ENCODE assay signal across 18 cellular contexts in the genomic region with DNA sequence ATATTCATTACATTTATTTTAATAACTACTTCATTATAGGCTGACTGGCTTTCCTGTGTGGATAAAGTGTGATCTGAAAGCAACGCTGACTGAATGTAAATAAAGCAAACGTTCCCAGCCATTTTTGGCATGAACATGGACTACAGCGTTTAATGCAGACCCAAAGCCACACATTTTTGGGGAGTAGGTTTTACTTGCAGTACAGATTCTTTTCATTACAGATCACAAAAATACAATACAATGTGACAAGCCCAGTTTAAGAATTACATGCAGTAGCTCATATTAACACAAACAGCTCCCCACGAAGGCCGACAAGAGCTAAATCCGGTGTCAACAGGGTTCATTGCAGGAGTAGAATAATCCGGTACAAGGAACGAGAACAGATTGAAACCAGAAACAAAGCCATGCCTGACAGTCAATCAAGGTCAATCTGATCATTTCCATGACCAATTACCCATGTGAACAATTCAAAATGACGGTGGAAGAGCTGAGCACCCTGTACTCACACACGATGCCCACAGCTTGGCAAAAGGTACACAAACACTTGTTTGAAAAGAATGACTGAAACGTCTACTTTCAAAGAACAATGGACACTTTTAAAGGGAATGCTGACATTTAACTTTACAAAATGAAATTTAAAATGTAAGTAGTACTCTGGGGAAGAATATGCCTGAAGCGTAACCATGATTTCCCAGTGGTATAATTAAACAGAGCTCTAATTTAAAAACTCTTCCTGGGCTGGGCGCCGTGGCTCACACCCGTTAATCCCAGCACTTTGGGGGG. TPM values are rescaled to one million over a fixed set of nuclear protein-coding genes. Genes with fewer than 3 reads are reported as not detected.
DNase-seq lines count a peak whose midpoint lies in the region; ATAC-seq and TF ChIP-seq lines count a peak whose summit lies in the region.
"Had no signal": no experiment of that assay in that cellular context is flagged by ENCODE, and none has a peak within 500 bp of the region (broad histone marks: within the 10 kb centered on the region; RNA-seq: fewer than 3 reads in every experiment).

No MANE protein-coding gene starts in this region.

- H3K9me3 ChIP-seq in GM23248 (ENCODE audit: low read depth) = no peaks in the 10 kb centered on the region
- no peaks in the 10 kb centered on the region for H3K9me3 ChIP-seq in RWPE2 (ENCODE audit: severe bottlenecking)
- no peaks in the 10 kb centered on the region for H3K9me3 ChIP-seq in gastrocnemius medialis
- H3K9me3 ChIP-seq: mucosa of descending colon, SJCRH30 had no signal

- DNase-seq in GM23248 (no peak), RWPE2 (ENCODE audit: low spot score) (no peak), fibroblast of peridontal ligament (ENCODE audit: extremely low read depth) (peak; percentile 35), gastrocnemius medialis (no peak), NCI-H774 (lab: John Stamatoyannopoulos, UW) (no peak)
- DNase-seq in activated effector memory CD4-positive, alpha-beta T cell treated with anti-CD3 and anti-CD28 coated beads, Interleukin-2, amount 50 U/mL, for 16 hours = no peak
- DNase-seq: activated CD8-positive, alpha-beta memory T cell treated with anti-CD3 and anti-CD28 coated beads, Interleukin-2, amount 50 U/mL, for 48 hours; amygdala; C1 segment of cervical spinal cord; DND-41; mucosa of descending colon; NCI-H187 treated with DMSO at 0.1 percent for 48 hours; SJCRH30; stimulated activated CD4-positive, alpha-beta T cell treated with anti-CD3 and anti-CD28 coated beads, Interleukin-4, amount 100 ng/mL, for 4 hours; stimulated activated naive CD4-positive, alpha-beta T cell treated with Interleukin-2 at 50 U/mL for 16 hours had no signal

- intact Hi-C loops in gastrocnemius medialis (cut with DNase I; ENCODE audit: low total_unique reads) = loop anchor here (10.0 kb wide), 1 partner anchor 1168 kb away; the partner anchor contains the start of gene ADSS1

- H3K27me3 ChIP-seq in GM23248 (replicated peaks; ENCODE audit: insufficient read depth) (no peaks in the 10 kb centered on the region), RWPE2 (ENCODE audit: insufficient read depth, poor library complexity, severe bottlenecking) (no peaks in the 10 kb centered on the region), gastrocnemius medialis (no peaks in the 10 kb centered on the region)
- H3K27me3 ChIP-seq: SJCRH30 had no signal

- peaks cover 74% of the 10 kb centered on the region for H3K79me2 ChIP-seq in GM23248 (ENCODE audit: insufficient read depth)

- ATAC-seq in RWPE2 (ENCODE audit: low read depth) (no peak), gastrocnemius medialis (no peak), GM21723 (IDR thresholded peaks at IDR 0.05; ENCODE audit: unreplicated experiment) (no peak), HG02763 (IDR thresholded peaks at IDR 0.05; ENCODE audit: unreplicated experiment) (no peak)
- ATAC-seq: mucosa of descending colon had no signal

- 61% methylated on average over 15 of the region's 15 CpGs for WGBS in GM23248 (ENCODE audit: low coverage in 1 of 2, low lambda C conversion rate in 2 of 2, missing lambda C conversion rate in 2 of 2), 2 experiments

- H3K9ac ChIP-seq in GM23248 = peak overlapping the region; percentile 24; the same call in 1 of the 2 replicates

- H4K20me1 ChIP-seq in GM23248 (ENCODE audit: insufficient read depth) = no peaks in the 10 kb centered on the region

- H3K4me1 ChIP-seq in GM23248 (ENCODE audit: insufficient read depth) (peaks cover 34% of the 10 kb centered on the region), RWPE2 (ENCODE audit: insufficient read depth, poor library complexity, severe bottlenecking) (peaks cover 26% of the 10 kb centered on the region), gastrocnemius medialis (peaks cover 79 to 86% of the 10 kb centered on the region in 2 donors)

- TF ChIP-seq POLR2A in gastrocnemius medialis (IDR thresholded peaks at IDR 0.05) = no peak

- peak overlapping the region; percentile 87 for H3K27ac ChIP-seq in GM23248
- peak overlapping the region; percentile 10 for H3K27ac ChIP-seq in RWPE2 (ENCODE audit: poor library complexity, severe bottlenecking)
- peak overlapping the region; percentile 65 to 97 (median 80) for H3K27ac ChIP-seq in gastrocnemius medialis
- H3K27ac ChIP-seq: HL-60 had no signal

- in situ Hi-C loops in GM23248 (cut with MboI) = no loop called here
- in situ Hi-C loops in gastrocnemius medialis (cut with MboI; ENCODE audit: low sequenced_read_pairs in 4 of 4) = loop anchor here in 1 of 4 donors (25.0 kb wide), 1 partner anchor 355 kb away; a partner anchor contains a TSS

- H3F3A ChIP-seq in GM23248 (ENCODE audit: insufficient read depth) = peaks cover 62% of the 10 kb centered on the region

- H3K36me3 ChIP-seq in GM23248 (ENCODE audit: low read depth) (peaks cover 23% of the 10 kb centered on the region), RWPE2 (ENCODE audit: low read depth) (peaks cover 39% of the 10 kb centered on the region), gastrocnemius medialis (peaks cover 0 to 22% of the 10 kb centered on the region in 2 donors)

- no peak overlapping the region for H2AFZ ChIP-seq in GM23248

- TF ChIP-seq CTCF in RWPE2 (IDR thresholded peaks at IDR 0.05; ENCODE audit: poor library complexity, severe bottlenecking) (no peak), gastrocnemius medialis (IDR thresholded peaks at IDR 0.05 in 4 of 5, conservative IDR thresholded peaks at IDR 0.05 in 1 of 5) (no peak)

- no peak overlapping the region for H3K4me2 ChIP-seq in GM23248 (ENCODE audit: unreplicated experiment)

- no peaks in the 10 kb centered on the region for H3K9me2 ChIP-seq in GM23248 (ENCODE audit: insufficient read depth)

- no peak overlapping the region for H3K4me3 ChIP-seq in GM23248
- no peak overlapping the region for H3K4me3 ChIP-seq in RWPE2 (ENCODE audit: severe bottlenecking)
- no peak overlapping the region for H3K4me3 ChIP-seq in gastrocnemius medialis
- H3K4me3 ChIP-seq: mucosa of descending colon, SJCRH30 had no signal

RNA-seq across cellular contexts. Expression of gene BAG5, which starts 5.3 kb away (rescaled TPM):
- 23.9 and 25.8 TPM in 2 replicates for total RNA-seq in GM23248 (2014; rRNA removed; shearing (Covaris generic))
- polyA plus RNA-seq in GM23248 (2016; fragmentation: Nextera tagmentation; extraction: Ambion mirVana) = 28.6 and 29.1 TPM in 2 replicates
- total RNA-seq in gastrocnemius medialis = 10 to 100 TPM; 16.9 to 22.6 (median 21.0) TPM

RNA-seq across cellular contexts. Expression of gene COA8, which starts 5.6 kb away (rescaled TPM):
- 28.9 and 45.8 TPM in 2 replicates for total RNA-seq in GM23248 (2014; rRNA removed; shearing (Covaris generic))
- polyA plus RNA-seq in GM23248 (2016; fragmentation: Nextera tagmentation; extraction: Ambion mirVana) = 96.3 and 108 TPM in 2 replicates
- total RNA-seq in gastrocnemius medialis = 100 to 1,000 TPM in 1 of 4 donors, 10 to 100 TPM in 3; 56.7 to 111 (median 71.7) TPM

RNA-seq across cellular contexts. Expression of gene TRMT61A, which starts 28.2 kb away (rescaled TPM):
- 13.2 and 15.0 TPM in 2 replicates for total RNA-seq in GM23248 (2014; rRNA removed; shearing (Covaris generic))
- polyA plus RNA-seq in GM23248 (2016; fragmentation: Nextera tagmentation; extraction: Ambion mirVana) = 12.7 and 13.3 TPM in 2 replicates
- total RNA-seq in gastrocnemius medialis = 10 to 100 TPM in 1 of 4 donors, 1 to 10 TPM in 3; 8.3 to 11.0 (median 9.6) TPM

RNA-seq across cellular contexts. Expression of gene CKB, which starts 34.5 kb away (rescaled TPM):
- 18.5 and 27.2 TPM in 2 replicates for total RNA-seq in GM23248 (2014; rRNA removed; shearing (Covaris generic))
- polyA plus RNA-seq in GM23248 (2016; fragmentation: Nextera tagmentation; extraction: Ambion mirVana) = 28.0 and 32.2 TPM in 2 replicates
- total RNA-seq in gastrocnemius medialis = 100 to 1,000 TPM in 1 of 4 donors, 10 to 100 TPM in 3; 20.7 to 110 (median 43.4) TPM

Comparison
In these comparisons a context has a peak if more than half of its experiments do, and no peak if none do; other contexts are left out.
1. H3K27ac ChIP-seq: peak in every context shown above with its lines; median percentile 87 in GM23248; 80 in gastrocnemius medialis; 10 in RWPE2.